In genomic region chr17:78853926-78854394, GRCh38 we compare ENCODE assay signal across 16 cellular contexts. TPM values are rescaled to one million over a fixed set of nuclear protein-coding genes. Genes with fewer than 3 reads are reported as not detected.
"Had no signal": no experiment of that assay in that cellular context is flagged by ENCODE, and none has a peak within 500 bp of the region (broad histone marks: within the 10 kb centered on the region; RNA-seq: fewer than 3 reads in every experiment).

No MANE protein-coding gene starts in this region.

- H2AFZ ChIP-seq: parathyroid adenoma had no signal

- H3K79me2 ChIP-seq: parathyroid adenoma had no signal

- H3K36me3 ChIP-seq: uterus had no signal

- FAIRE-seq: astrocyte, bronchial epithelial cell, kidney had no signal

- H3K4me1 ChIP-seq: left ventricle myocardium inferior, parathyroid adenoma, tibial artery, uterus had no signal

- H3K9me3 ChIP-seq: left ventricle myocardium inferior, tibial artery, uterus had no signal

- H3K9me3 Mint-ChIP-seq: activated naive CD4-positive, alpha-beta T cell treated with anti-CD3 and anti-CD28 coated beads for 36 hours; activated T-helper 2 cell treated with anti-CD3 and anti-CD28 coated beads, Interferon-gamma antibody, Interleukin-2, Interleukin-4, amounts not matched to agents 10 μg/mL and 5 μg/mL and 100 μg/mL, durations not matched to agents 14 hours and 24 hours and 36 hours; naive thymus-derived CD8-positive, alpha-beta T cell; stimulated activated memory B cell treated with anti-CD40 and anti-IgM and Interleukin-4, amounts not matched to agents 10 μg/mL and 1 μg/mL and 100 μg/mL, for 72 hours; T-helper 2 cell treated with Interferon-gamma antibody and Interleukin-4, amounts not matched to agents 5 μg/mL and 100 μg/mL, for 36 hours had no signal

- ATAC-seq: naive thymus-derived CD8-positive, alpha-beta T cell; stimulated activated memory B cell treated with anti-CD40 and anti-IgM and Interleukin-4, amounts not matched to agents 10 μg/mL and 1 μg/mL and 100 μg/mL, for 72 hours had no signal

- H3K27ac ChIP-seq: left ventricle myocardium inferior, parathyroid adenoma, tibial artery, uterus had no signal

- H3K4me1 Mint-ChIP-seq: naive thymus-derived CD8-positive, alpha-beta T cell; stimulated activated memory B cell treated with anti-CD40 and anti-IgM and Interleukin-4, amounts not matched to agents 10 μg/mL and 1 μg/mL and 100 μg/mL, for 72 hours had no signal

- H3K27ac Mint-ChIP-seq: activated naive CD4-positive, alpha-beta T cell treated with anti-CD3 and anti-CD28 coated beads for 36 hours; activated T-helper 2 cell treated with anti-CD3 and anti-CD28 coated beads, Interferon-gamma antibody, Interleukin-2, Interleukin-4, amounts not matched to agents 10 μg/mL and 5 μg/mL and 100 μg/mL, durations not matched to agents 14 hours and 24 hours and 36 hours; stimulated activated memory B cell treated with anti-CD40 and anti-IgM and Interleukin-4, amounts not matched to agents 10 μg/mL and 1 μg/mL and 100 μg/mL, for 72 hours; T-helper 2 cell treated with Interferon-gamma antibody and Interleukin-4, amounts not matched to agents 5 μg/mL and 100 μg/mL, for 36 hours had no signal

- H3K27me3 ChIP-seq: tibial artery, uterus had no signal

- H3K27me3 Mint-ChIP-seq: naive thymus-derived CD8-positive, alpha-beta T cell; stimulated activated memory B cell treated with anti-CD40 and anti-IgM and Interleukin-4, amounts not matched to agents 10 μg/mL and 1 μg/mL and 100 μg/mL, for 72 hours had no signal

- H3K4me3 Mint-ChIP-seq: activated naive CD4-positive, alpha-beta T cell treated with anti-CD3 and anti-CD28 coated beads for 36 hours; naive thymus-derived CD8-positive, alpha-beta T cell; stimulated activated memory B cell treated with anti-CD40 and anti-IgM and Interleukin-4, amounts not matched to agents 10 μg/mL and 1 μg/mL and 100 μg/mL, for 72 hours; T-helper 2 cell treated with Interferon-gamma antibody and Interleukin-4, amounts not matched to agents 5 μg/mL and 100 μg/mL, for 36 hours had no signal

- H3K36me3 Mint-ChIP-seq: stimulated activated memory B cell treated with anti-CD40 and anti-IgM and Interleukin-4, amounts not matched to agents 10 μg/mL and 1 μg/mL and 100 μg/mL, for 72 hours had no signal

- DNase-seq: activated CD4-positive, alpha-beta T cell treated with anti-CD3 and anti-CD28 coated beads for 1 hour; activated CD4-positive, alpha-beta T cell treated with anti-CD3 and anti-CD28 coated beads, Interleukin-2, amount 50 U/mL, for 4 hours; activated naive CD4-positive, alpha-beta T cell treated with anti-CD3 and anti-CD28 coated beads for 36 hours; hippocampal formation; kidney; left ventricle myocardium inferior; naive thymus-derived CD8-positive, alpha-beta T cell; stimulated activated CD4-positive, alpha-beta T cell treated with anti-CD3 and anti-CD28 coated beads, Interleukin-12 subunit alpha, Interleukin-12 subunit beta, amount 100 ng/mL, for 4 hours; tibial artery; uterus had no signal

- H3K9ac ChIP-seq: parathyroid adenoma had no signal

- H3K4me3 ChIP-seq: left ventricle myocardium inferior, tibial artery, uterus had no signal

RNA-seq across cellular contexts. Expression of gene CEP295NL, which starts 49.0 kb away (rescaled TPM):
- total RNA-seq: activated naive CD4-positive, alpha-beta T cell treated with anti-CD3 and anti-CD28 coated beads for 36 hours; activated T-helper 2 cell treated with anti-CD3 and anti-CD28 coated beads, Interferon-gamma antibody, Interleukin-2, Interleukin-4, amounts not matched to agents 10 μg/mL and 5 μg/mL and 100 μg/mL, durations not matched to agents 14 hours and 24 hours and 36 hours had no signal
- polyA plus RNA-seq: naive thymus-derived CD8-positive, alpha-beta T cell had no signal
